Comparison of ENCODE assay signal across 24 cellular contexts in the genomic region with DNA sequence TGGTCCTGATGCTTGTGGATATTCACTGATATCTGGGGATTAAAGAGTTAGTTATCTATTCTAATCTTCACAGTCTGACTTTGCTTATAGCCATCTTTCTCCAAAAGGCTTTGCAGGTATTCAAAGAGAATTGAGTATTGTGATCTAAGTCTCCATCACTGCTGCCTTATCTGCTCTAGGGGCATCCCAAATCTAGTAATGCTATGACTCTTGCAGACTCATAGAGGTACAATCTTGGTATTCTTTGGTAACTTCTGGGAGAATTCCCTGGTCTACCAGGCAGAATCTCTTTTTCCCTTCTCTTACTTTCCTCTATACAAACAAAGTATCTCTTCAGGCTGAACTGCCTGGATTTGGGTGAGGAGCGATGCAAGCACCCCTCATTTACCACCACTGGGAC.
"Had no signal": no experiment of that assay in that cellular context is flagged by ENCODE, and none has a peak within 500 bp of the region (broad histone marks: within the 10 kb centered on the region; RNA-seq: fewer than 3 reads in every experiment).

No MANE protein-coding gene starts in this region.

- H3K9me3 ChIP-seq: neutrophil, pancreas, prostate gland, right lobe of liver, thoracic aorta, thyroid gland, upper lobe of left lung, vagina had no signal

- H3K27me3 ChIP-seq: neutrophil, pancreas, right lobe of liver, sigmoid colon, stomach, thyroid gland, tibial nerve, upper lobe of left lung, vagina had no signal

- DNase-seq: naive thymus-derived CD8-positive, alpha-beta T cell; nephron progenitor cell; nucleus accumbens; pancreas; right cardiac atrium; right lobe of liver; sigmoid colon; small intestine; stimulated activated CD4-positive, alpha-beta T cell treated with anti-CD3 and anti-CD28 coated beads, Interleukin-15, amount 100 ng/mL, for 24 hours; stimulated activated CD4-positive, alpha-beta T cell treated with anti-CD3 and anti-CD28 coated beads, Interleukin-2, amount 100 ng/mL, for 24 hours; stimulated activated CD4-positive, alpha-beta T cell treated with anti-CD3 and anti-CD28 coated beads, Interleukin-2, amount 100 ng/mL, for 48 hours; stimulated activated CD4-positive, alpha-beta T cell treated with anti-CD3 and anti-CD28 coated beads, Interleukin-4, amount 100 ng/mL, for 24 hours; stimulated activated naive B cell treated with anti-CD40 and anti-IgM and Interleukin-4, amounts not matched to agents 10 μg/mL and 1 μg/mL and 100 μg/mL, for 72 hours; stimulated activated naive CD4-positive, alpha-beta T cell treated with Interleukin-2 at 50 U/mL for 16 hours; stomach; thyroid gland; trophoblast cell; upper lobe of left lung had no signal

- H3K4me3 ChIP-seq: pancreas, prostate gland, right lobe of liver, sigmoid colon, stomach, thoracic aorta, thyroid gland, tibial nerve, upper lobe of left lung, vagina had no signal

- ATAC-seq: naive thymus-derived CD8-positive, alpha-beta T cell; natural killer cell treated with Interleukin-12 subunit alpha and Interleukin-12 subunit beta and Interleukin-15 and Interleukin-18, amount 100 ng/mL, for 72 hours; pancreas; right cardiac atrium; right lobe of liver; stimulated activated naive B cell treated with anti-CD40 and anti-IgM and Interleukin-4, amounts not matched to agents 10 μg/mL and 1 μg/mL and 100 μg/mL, for 72 hours had no signal

- H3K36me3 ChIP-seq: neutrophil, pancreas, prostate gland, right lobe of liver, sigmoid colon, stomach, thoracic aorta, thyroid gland, tibial nerve, upper lobe of left lung, vagina had no signal

- H3K4me1 ChIP-seq: pancreas, prostate gland, right lobe of liver, sigmoid colon, stomach, thyroid gland, tibial nerve, upper lobe of left lung, vagina had no signal

- H3K27ac ChIP-seq: neutrophil, pancreas, prostate gland, right lobe of liver, sigmoid colon, stomach, thoracic aorta, thyroid gland, tibial nerve, upper lobe of left lung, vagina had no signal
